Comparison of ENCODE assay signal across 35 cellular contexts in genomic region chr6:28111964-28112363, GRCh38.
"Had no signal": no experiment of that assay in that cellular context is flagged by ENCODE, and none has a peak within 500 bp of the region (broad histone marks: within the 10 kb centered on the region; RNA-seq: fewer than 3 reads in every experiment).

No MANE protein-coding gene starts in this region.

- H3K36me3 ChIP-seq: MG63 had no signal

- DNase-seq: Karpas-422, Kasumi-1, MG63, MM.1S, MV-4-11, NCI-H1048, NCI-H1092, NCI-H1092 treated with DMSO at 0.1 percent for 48 hours, NCI-H1105, NCI-H1105 treated with DMSO at 0.1 percent for 48 hours, NCI-H1417, NCI-H1417 treated with DMSO at 0.1 percent for 48 hours, NCI-H1436, NCI-H1436 treated with DMSO at 0.1 percent for 48 hours, NCI-H146, NCI-H1694, NCI-H1694 treated with DMSO at 0.1 percent for 48 hours, NCI-H187, NCI-H187 treated with DMSO at 0.1 percent for 48 hours, NCI-H1930, NCI-H2029, NCI-H2029 treated with DMSO at 0.1 percent for 48 hours, NCI-H2081, NCI-H2081 treated with DMSO at 0.1 percent for 48 hours, NCI-H2107, NCI-H2171, NCI-H2171 treated with DMSO at 0.1 percent for 48 hours, NCI-H2227 treated with DMSO at 0.1 percent for 48 hours, NCI-H226, NCI-H345, NCI-H446, NCI-H510A, NCI-H510A treated with DMSO at 0.1 percent for 48 hours, NCI-H524, NCI-H524 treated with DMSO at 0.1 percent for 48 hours had no signal

- H3K9me3 ChIP-seq: MG63 had no signal

- H3K4me3 ChIP-seq: MG63 had no signal

- H3K27me3 ChIP-seq: MG63 had no signal
